ENCODE assay signal across 18 cellular contexts in genomic region chr2:240957656-240958365, GRCh38. TPM values are rescaled to one million over a fixed set of nuclear protein-coding genes. Genes with fewer than 3 reads are reported as not detected.
DNase-seq lines count a peak whose midpoint lies in the region; ATAC-seq and TF ChIP-seq lines count a peak whose summit lies in the region.
"Had no signal": no experiment of that assay in that cellular context is flagged by ENCODE, and none has a peak within 500 bp of the region (broad histone marks: within the 10 kb centered on the region; RNA-seq: fewer than 3 reads in every experiment).

No MANE protein-coding gene starts in this region.

- no peaks in the 10 kb centered on the region for H3K9me3 Mint-ChIP-seq in activated CD8-positive, alpha-beta memory T cell treated with anti-CD3 and anti-CD28 coated beads, Interleukin-2, amount 10 ng/mL, durations not matched to agents 7 days and 5 days (ENCODE audit: low read depth)
- no peaks in the 10 kb centered on the region for H3K9me3 Mint-ChIP-seq in stimulated activated effector memory CD8-positive, alpha-beta T cell treated with anti-CD3 and anti-CD28 coated beads, Interleukin-12 subunit alpha, Interleukin-12 subunit beta, amount 100 ng/mL, for 72 hours
- H3K9me3 Mint-ChIP-seq: activated naive CD4-positive, alpha-beta T cell treated with anti-CD3 and anti-CD28 coated beads, Interleukin-2, amount 10 ng/mL, durations not matched to agents 7 days and 5 days; neural crest cell; WTC11 had no signal

- no peak overlapping the region for H3K4me3 Mint-ChIP-seq in activated CD8-positive, alpha-beta memory T cell treated with anti-CD3 and anti-CD28 coated beads, Interleukin-2, amount 10 ng/mL, durations not matched to agents 7 days and 5 days
- H3K4me3 Mint-ChIP-seq in stimulated activated effector memory CD8-positive, alpha-beta T cell treated with anti-CD3 and anti-CD28 coated beads, Interleukin-12 subunit alpha, Interleukin-12 subunit beta, amount 100 ng/mL, for 72 hours = no peak overlapping the region
- H3K4me3 Mint-ChIP-seq: activated naive CD4-positive, alpha-beta T cell treated with anti-CD3 and anti-CD28 coated beads, Interleukin-2, amount 10 ng/mL, durations not matched to agents 7 days and 5 days; neural crest cell; WTC11 had no signal

- intact Hi-C loops in stomach (cut with DNase I; ENCODE audit: low total_unique reads) = no loop called here

- no peaks in the 10 kb centered on the region for H3K9me3 ChIP-seq in stomach

- TF ChIP-seq POLR2A in stomach (IDR thresholded peaks at IDR 0.05) = no peak

- TF ChIP-seq EP300 in stomach (IDR thresholded peaks at IDR 0.05) = no peak

- no peak for ATAC-seq in activated CD8-positive, alpha-beta memory T cell treated with anti-CD3 and anti-CD28 coated beads, Interleukin-2, amount 10 ng/mL, durations not matched to agents 7 days and 5 days
- no peak for ATAC-seq in stimulated activated effector memory CD8-positive, alpha-beta T cell treated with anti-CD3 and anti-CD28 coated beads, Interleukin-12 subunit alpha, Interleukin-12 subunit beta, amount 100 ng/mL, for 72 hours
- no peak for ATAC-seq in GM19463 (IDR thresholded peaks at IDR 0.05; ENCODE audit: unreplicated experiment)
- ATAC-seq: Panc1, WTC11 had no signal

- no peaks in the 10 kb centered on the region for H3K4me1 Mint-ChIP-seq in activated CD8-positive, alpha-beta memory T cell treated with anti-CD3 and anti-CD28 coated beads, Interleukin-2, amount 10 ng/mL, durations not matched to agents 7 days and 5 days
- no peaks in the 10 kb centered on the region for H3K4me1 Mint-ChIP-seq in stimulated activated effector memory CD8-positive, alpha-beta T cell treated with anti-CD3 and anti-CD28 coated beads, Interleukin-12 subunit alpha, Interleukin-12 subunit beta, amount 100 ng/mL, for 72 hours
- H3K4me1 Mint-ChIP-seq: activated naive CD4-positive, alpha-beta T cell treated with anti-CD3 and anti-CD28 coated beads, Interleukin-2, amount 10 ng/mL, durations not matched to agents 7 days and 5 days had no signal

- peaks cover 0 to 44% (median 0%) of the 10 kb centered on the region in 3 donors for H3K27me3 ChIP-seq in stomach

- CTCF ChIA-PET in activated CD8-positive, alpha-beta memory T cell treated with anti-CD3 and anti-CD28 coated beads, Interleukin-2, amount 10 ng/mL, durations not matched to agents 7 days and 5 days (lab: Charles Lee) = no interaction called here

- H3K4me3 ChIP-seq in stomach = no peak overlapping the region

- no peak overlapping the region for H3K27ac Mint-ChIP-seq in activated CD8-positive, alpha-beta memory T cell treated with anti-CD3 and anti-CD28 coated beads, Interleukin-2, amount 10 ng/mL, durations not matched to agents 7 days and 5 days
- no peak overlapping the region for H3K27ac Mint-ChIP-seq in stimulated activated effector memory CD8-positive, alpha-beta T cell treated with anti-CD3 and anti-CD28 coated beads, Interleukin-12 subunit alpha, Interleukin-12 subunit beta, amount 100 ng/mL, for 72 hours
- H3K27ac Mint-ChIP-seq: activated naive CD4-positive, alpha-beta T cell treated with anti-CD3 and anti-CD28 coated beads, Interleukin-2, amount 10 ng/mL, durations not matched to agents 7 days and 5 days; WTC11 had no signal

- no peaks in the 10 kb centered on the region for H3K36me3 Mint-ChIP-seq in activated CD8-positive, alpha-beta memory T cell treated with anti-CD3 and anti-CD28 coated beads, Interleukin-2, amount 10 ng/mL, durations not matched to agents 7 days and 5 days
- H3K36me3 Mint-ChIP-seq in stimulated activated effector memory CD8-positive, alpha-beta T cell treated with anti-CD3 and anti-CD28 coated beads, Interleukin-12 subunit alpha, Interleukin-12 subunit beta, amount 100 ng/mL, for 72 hours = no peaks in the 10 kb centered on the region
- H3K36me3 Mint-ChIP-seq: activated naive CD4-positive, alpha-beta T cell treated with anti-CD3 and anti-CD28 coated beads, Interleukin-2, amount 10 ng/mL, durations not matched to agents 7 days and 5 days; WTC11 had no signal

- H3K27ac ChIP-seq in stomach = no peak overlapping the region
- H3K27ac ChIP-seq: HL-60 had no signal

- no peak for TF ChIP-seq CTCF in stomach (IDR thresholded peaks at IDR 0.05)

- DNase-seq in NCI-H345 (lab: John Stamatoyannopoulos, UW) (peak; percentile 11), NCI-H345 treated with DMSO at 0.1 percent for 48 hours (lab: John Stamatoyannopoulos, UW; ENCODE audit: unreplicated experiment) (no peak), islet precursor cell (peak; percentile 36), stomach (peak; percentile 21)
- DNase-seq in activated CD8-positive, alpha-beta memory T cell treated with anti-CD3 and anti-CD28 coated beads, Interleukin-2, amount 10 ng/mL, durations not matched to agents 7 days and 5 days = peak; percentile 28
- no peak for DNase-seq in stimulated activated effector memory CD8-positive, alpha-beta T cell treated with anti-CD3 and anti-CD28 coated beads, Interleukin-12 subunit alpha, Interleukin-12 subunit beta, amount 100 ng/mL, for 72 hours (ENCODE audit: low spot score in 2 of 2)
- no peak for DNase-seq in stimulated activated naive CD4-positive, alpha-beta T cell (lab: John Stamatoyannopoulos, UW)
- DNase-seq: activated naive CD4-positive, alpha-beta T cell treated with anti-CD3 and anti-CD28 coated beads, Interleukin-2, amount 10 ng/mL, durations not matched to agents 7 days and 5 days; effector CD8-positive, alpha-beta T cell; NCI-H1105; stimulated activated CD4-positive, alpha-beta T cell treated with anti-CD3 and anti-CD28 coated beads, Interleukin-2, amount 100 ng/mL, for 48 hours had no signal

- no peaks in the 10 kb centered on the region for H3K36me3 ChIP-seq in stomach

- no peaks in the 10 kb centered on the region for H3K27me3 Mint-ChIP-seq in activated CD8-positive, alpha-beta memory T cell treated with anti-CD3 and anti-CD28 coated beads, Interleukin-2, amount 10 ng/mL, durations not matched to agents 7 days and 5 days

- WGBS in stomach, 5 donors = 37 to 71% (median 62%) methylated on average over 7 to 17 of the region's 17 CpGs

- H3K4me1 ChIP-seq in stomach = peaks cover 7 to 33% (median 31%) of the 10 kb centered on the region in 4 donors

RNA-seq across cellular contexts. Expression of gene SNED1, which starts 40.6 kb away (rescaled TPM):
- 1 to 10 TPM; 3.6 to 4.6 TPM for total RNA-seq in activated CD8-positive, alpha-beta memory T cell treated with anti-CD3 and anti-CD28 coated beads, Interleukin-2, amount 10 ng/mL, durations not matched to agents 7 days and 5 days
- 100 to 1,000 TPM in 1 of 5 donors, 10 to 100 TPM in 4; 11.4 to 106 (median 22.7) TPM for total RNA-seq in stomach
- 1 to 10 TPM; 2.0 to 2.7 (median 2.3) TPM for polyA plus RNA-seq in stomach

RNA-seq across cellular contexts. Expression of gene CROCC2, which starts 51.7 kb away (rescaled TPM):
- not detected for total RNA-seq in activated CD8-positive, alpha-beta memory T cell treated with anti-CD3 and anti-CD28 coated beads, Interleukin-2, amount 10 ng/mL, durations not matched to agents 7 days and 5 days
- 1 to 10 TPM in 1 of 5 donors, not detected in 4; 4.9 TPM for total RNA-seq in stomach
- polyA plus RNA-seq in stomach = under 1 TPM in 1 of 3 donors, not detected in 2; 0.03 TPM
- total RNA-seq: neural crest cell, subcutaneous adipose tissue, WTC11 had no signal
- polyA plus RNA-seq: AG04450 had no signal

Comparison
In these comparisons a context has a peak if more than half of its experiments do, and no peak if none do; other contexts are left out.
1. DNase-seq: peak in NCI-H345 (single experiment), activated CD8-positive, alpha-beta memory T cell treated with anti-CD3 and anti-CD28 coated beads, Interleukin-2, amount 10 ng/mL, durations not matched to agents 7 days and 5 days (single experiment), islet precursor cell (single experiment) and stomach (single experiment); none in NCI-H345 treated with DMSO at 0.1 percent for 48 hours (single experiment), stimulated activated effector memory CD8-positive, alpha-beta T cell treated with anti-CD3 and anti-CD28 coated beads, Interleukin-12 subunit alpha, Interleukin-12 subunit beta, amount 100 ng/mL, for 72 hours (0 of 2) and stimulated activated naive CD4-positive, alpha-beta T cell (0 of 6).